Comparison of ENCODE assay signal across 27 cellular contexts in the genomic region with DNA sequence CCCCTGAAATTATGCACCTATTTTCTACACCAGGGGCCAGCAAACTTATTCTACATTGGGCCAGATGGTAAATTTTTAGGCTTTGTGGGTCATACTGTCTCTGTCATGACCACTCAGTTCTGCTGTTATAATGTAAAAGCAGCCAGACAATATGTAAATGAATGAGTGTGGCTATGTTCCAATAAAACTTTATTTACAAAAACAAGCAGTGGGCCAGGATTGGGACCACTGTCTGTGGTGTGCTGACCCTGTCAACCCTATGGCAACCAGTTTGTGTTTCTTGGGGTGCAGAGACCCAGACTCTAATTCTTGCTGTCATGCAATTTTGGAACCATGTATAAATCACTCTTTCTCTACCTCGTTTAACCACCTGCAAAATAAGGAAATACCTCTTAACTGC.
A peak's percentile ranks its signal among the peaks of the same experiment; 100 is the strongest.
DNase-seq lines count a peak whose midpoint lies in the region; ATAC-seq and TF ChIP-seq lines count a peak whose summit lies in the region.
"Had no signal": no experiment of that assay in that cellular context is flagged by ENCODE, and none has a peak within 500 bp of the region (broad histone marks: within the 10 kb centered on the region; RNA-seq: fewer than 3 reads in every experiment).

No MANE protein-coding gene starts in this region.

- H3K18ac ChIP-seq in mesendoderm (ENCODE audit: low read length): peak overlapping the region; percentile 20

- peaks cover 0 to 11% (median 10%) of the 10 kb centered on the region in 4 donors for H3K9me3 ChIP-seq in stomach
- H3K9me3 ChIP-seq: tibial artery had no signal

- peaks cover 5% of the 10 kb centered on the region for H3K4me1 ChIP-seq in mesendoderm (ENCODE audit: control insufficient read depth, low read depth, low read length)
- peaks cover 37 to 79% (median 58%) of the 10 kb centered on the region in 4 donors for H3K4me1 ChIP-seq in stomach

- no peak overlapping the region for H4K8ac ChIP-seq in mesendoderm (ENCODE audit: low read depth, low read length)

- no CpG with 5 or more reads among the region's 1 CpG for WGBS in mesendoderm (ENCODE audit: extremely low coverage, insufficient coverage, low lambda C conversion rate)
- WGBS in stomach, 5 donors: 74 to 80% (median 77%) methylated on average over 1 of the region's 1 CpG

- no peak for DNase-seq in activated T-cell treated with anti-CD3 and anti-CD28 coated beads, Interleukin-2, amount 50 U/mL, for 72 hours
- no peak for DNase-seq in activated T-cell treated with anti-CD3 and anti-CD28 coated beads, Interleukin-2, amount 50 U/mL, for 4 hours
- DNase-seq in activated T-helper 1 cell treated with anti-CD3 and anti-CD28 coated beads, Interleukin-12 subunit alpha, Interleukin-12 subunit beta, Interleukin-2, Interleukin-4 antibody, amounts not matched to agents 30 ng/mL and 10 ng/mL and 1 ng/mL, durations not matched to agents 14 hours and 24 hours and 36 hours (ENCODE audit: low spot score): no peak
- DNase-seq in mesendoderm (no peak), stomach (no peak)
- DNase-seq: activated CD8-positive, alpha-beta T cell treated with anti-CD3 and anti-CD28 coated beads, Interleukin-2, amount 10 ng/mL, durations not matched to agents 7 days and 5 days; activated naive CD4-positive, alpha-beta T cell treated with Interleukin-2 at 50 U/mL for 16 hours; activated T-cell treated with anti-CD3 and anti-CD28 coated beads for 4 hours; DMS79; GOT3; kidney; NCI-H1105; NCI-H1930; NCI-H69; Peyer's patch; stimulated activated naive CD4-positive, alpha-beta T cell; T-cell; tibial artery had no signal

- H2AK5ac ChIP-seq in mesendoderm (ENCODE audit: low read length): no peak overlapping the region

- no peak overlapping the region for H3K4me2 ChIP-seq in mesendoderm (ENCODE audit: low read length)
- H3K4me2 ChIP-seq: smooth muscle cell had no signal

- no peak overlapping the region for H3K4ac ChIP-seq in mesendoderm (ENCODE audit: low read depth, low read length)

- H2BK15ac ChIP-seq in mesendoderm (replicated peaks; ENCODE audit: low read depth): no peak overlapping the region

- H2BK5ac ChIP-seq in mesendoderm (ENCODE audit: low read length): no peak overlapping the region

- H3K4me3 ChIP-seq in mesendoderm (ENCODE audit: low read length) (no peak overlapping the region), stomach (no peak overlapping the region)
- H3K4me3 ChIP-seq: lung, Peyer's patch, SJSA1, smooth muscle cell, tibial artery had no signal

- H3K23ac ChIP-seq in mesendoderm (ENCODE audit: low read length): no peak overlapping the region

- peaks cover 22% of the 10 kb centered on the region for H3K79me2 ChIP-seq in mesendoderm (ENCODE audit: control insufficient read depth, insufficient read depth, low read length)

- peaks cover 13 to 21% of the 10 kb centered on the region in 2 donors for H3K36me3 Mint-ChIP-seq in activated T-cell treated with anti-CD3 and anti-CD28 coated beads, Interleukin-2, amount 50 U/mL, for 72 hours (ENCODE audit: insufficient read depth in 2 of 2)
- peaks cover 32% of the 10 kb centered on the region for H3K36me3 Mint-ChIP-seq in activated T-cell treated with anti-CD3 and anti-CD28 coated beads, Interleukin-2, amount 50 U/mL, for 4 hours (ENCODE audit: insufficient read depth)
- H3K36me3 Mint-ChIP-seq in activated T-helper 1 cell treated with anti-CD3 and anti-CD28 coated beads, Interleukin-12 subunit alpha, Interleukin-12 subunit beta, Interleukin-2, Interleukin-4 antibody, amounts not matched to agents 30 ng/mL and 10 ng/mL and 1 ng/mL, durations not matched to agents 14 hours and 24 hours and 36 hours (ENCODE audit: low read depth): peaks cover 44% of the 10 kb centered on the region

- no peak for TF ChIP-seq EP300 in stomach (IDR thresholded peaks at IDR 0.05)

- H3K27me3 ChIP-seq in mesendoderm (ENCODE audit: insufficient read depth, low read length, poor library complexity): no peaks in the 10 kb centered on the region
- H3K27me3 ChIP-seq in stomach: no peaks in the 10 kb centered on the region
- H3K27me3 ChIP-seq: Peyer's patch, SJSA1, tibial artery had no signal

- no peak for TF ChIP-seq CTCF in stomach (IDR thresholded peaks at IDR 0.05)

- H3K4me3 Mint-ChIP-seq in activated T-cell treated with anti-CD3 and anti-CD28 coated beads, Interleukin-2, amount 50 U/mL, for 72 hours: no peak overlapping the region
- no peak overlapping the region for H3K4me3 Mint-ChIP-seq in activated T-cell treated with anti-CD3 and anti-CD28 coated beads, Interleukin-2, amount 50 U/mL, for 4 hours
- H3K4me3 Mint-ChIP-seq in activated T-helper 1 cell treated with anti-CD3 and anti-CD28 coated beads, Interleukin-12 subunit alpha, Interleukin-12 subunit beta, Interleukin-2, Interleukin-4 antibody, amounts not matched to agents 30 ng/mL and 10 ng/mL and 1 ng/mL, durations not matched to agents 14 hours and 24 hours and 36 hours: no peak overlapping the region
- H3K4me3 Mint-ChIP-seq: activated CD8-positive, alpha-beta T cell treated with anti-CD3 and anti-CD28 coated beads, Interleukin-2, amount 10 ng/mL, durations not matched to agents 7 days and 5 days; dendritic cell treated with granulocyte-macrophage colony-stimulating factor and Interleukin-4, amounts not matched to agents 40 ng/mL and 50 ng/mL, for 4 days; T-cell had no signal

- no peak for TF ChIP-seq POLR2A in stomach (IDR thresholded peaks at IDR 0.05)

- peak overlapping the region; percentile 21 for H3K27ac Mint-ChIP-seq in activated T-cell treated with anti-CD3 and anti-CD28 coated beads, Interleukin-2, amount 50 U/mL, for 72 hours
- H3K27ac Mint-ChIP-seq in activated T-helper 1 cell treated with anti-CD3 and anti-CD28 coated beads, Interleukin-12 subunit alpha, Interleukin-12 subunit beta, Interleukin-2, Interleukin-4 antibody, amounts not matched to agents 30 ng/mL and 10 ng/mL and 1 ng/mL, durations not matched to agents 14 hours and 24 hours and 36 hours: peak overlapping the region; percentile 70
- H3K27ac Mint-ChIP-seq: activated CD8-positive, alpha-beta T cell treated with anti-CD3 and anti-CD28 coated beads, Interleukin-2, amount 10 ng/mL, durations not matched to agents 7 days and 5 days; dendritic cell treated with granulocyte-macrophage colony-stimulating factor and Interleukin-4, amounts not matched to agents 40 ng/mL and 50 ng/mL, for 4 days; T-cell had no signal

- no peak overlapping the region for H2BK120ac ChIP-seq in mesendoderm (ENCODE audit: low read depth, low read length)

- H3K27ac ChIP-seq in mesendoderm (ENCODE audit: low read depth, low read length) (no peak overlapping the region), stomach (peak overlapping the region in 4 of 5 donors; percentile 2 to 81 (median 66))
- H3K27ac ChIP-seq: SJSA1 had no signal

- no peak overlapping the region for H3K56ac ChIP-seq in mesendoderm (ENCODE audit: low read length)

- H3K36me3 ChIP-seq in mesendoderm (ENCODE audit: control insufficient read depth, insufficient read depth, low read length) (no peaks in the 10 kb centered on the region), stomach (peaks cover 0 to 11% (median 0%) of the 10 kb centered on the region in 4 donors)
- H3K36me3 ChIP-seq: Peyer's patch, SJSA1, tibial artery had no signal

- no peak for ATAC-seq in activated T-cell treated with anti-CD3 and anti-CD28 coated beads, Interleukin-2, amount 50 U/mL, for 72 hours (replicated peaks in 1 of 2)
- ATAC-seq in activated T-cell treated with anti-CD3 and anti-CD28 coated beads, Interleukin-2, amount 50 U/mL, for 4 hours: no peak
- ATAC-seq in GM18519 (IDR thresholded peaks at IDR 0.05; ENCODE audit: low FRiP score, unreplicated experiment) (no peak), HG03175 (IDR thresholded peaks at IDR 0.05; ENCODE audit: unreplicated experiment) (no peak), GM18520 (IDR thresholded peaks at IDR 0.05; ENCODE audit: unreplicated experiment) (no peak)
- ATAC-seq: activated CD4-positive, CD25-positive, alpha-beta regulatory T cell treated with anti-CD3 and anti-CD28 coated beads, Interleukin-2, amount 50 U/mL, for 24 hours; activated CD8-positive, alpha-beta T cell treated with anti-CD3 and anti-CD28 coated beads, Interleukin-2, amount 10 ng/mL, durations not matched to agents 7 days and 5 days; T-cell had no signal

- no peak overlapping the region for H4K5ac ChIP-seq in mesendoderm (ENCODE audit: low read length)

- intact Hi-C loops in activated T-helper 1 cell treated with anti-CD3 and anti-CD28 coated beads, Interleukin-12 subunit alpha, Interleukin-12 subunit beta, Interleukin-2, Interleukin-4 antibody, amounts not matched to agents 30 ng/mL and 10 ng/mL and 1 ng/mL, durations not matched to agents 14 hours and 24 hours and 36 hours (cut with micrococcal nuclease): no loop called here
- intact Hi-C loops in stomach (cut with DNase I; ENCODE audit: low total_unique reads): no loop called here

- H3K9ac ChIP-seq in mesendoderm (ENCODE audit: low read length): no peak overlapping the region

- H3K4me1 Mint-ChIP-seq in activated T-cell treated with anti-CD3 and anti-CD28 coated beads, Interleukin-2, amount 50 U/mL, for 72 hours (ENCODE audit: low read depth): peaks cover 5% of the 10 kb centered on the region
- peaks cover 42% of the 10 kb centered on the region for H3K4me1 Mint-ChIP-seq in activated T-cell treated with anti-CD3 and anti-CD28 coated beads, Interleukin-2, amount 50 U/mL, for 4 hours (ENCODE audit: low read depth)
- H3K4me1 Mint-ChIP-seq in activated T-helper 1 cell treated with anti-CD3 and anti-CD28 coated beads, Interleukin-12 subunit alpha, Interleukin-12 subunit beta, Interleukin-2, Interleukin-4 antibody, amounts not matched to agents 30 ng/mL and 10 ng/mL and 1 ng/mL, durations not matched to agents 14 hours and 24 hours and 36 hours (ENCODE audit: low read depth): peaks cover 34% of the 10 kb centered on the region

- H3K79me1 ChIP-seq in mesendoderm (ENCODE audit: low read length): peaks cover 16% of the 10 kb centered on the region

- H3K27me3 Mint-ChIP-seq in activated T-cell treated with anti-CD3 and anti-CD28 coated beads, Interleukin-2, amount 50 U/mL, for 72 hours (ENCODE audit: low read depth): no peaks in the 10 kb centered on the region
- no peaks in the 10 kb centered on the region for H3K27me3 Mint-ChIP-seq in activated T-cell treated with anti-CD3 and anti-CD28 coated beads, Interleukin-2, amount 50 U/mL, for 4 hours (ENCODE audit: low read depth)
- no peaks in the 10 kb centered on the region for H3K27me3 Mint-ChIP-seq in activated T-helper 1 cell treated with anti-CD3 and anti-CD28 coated beads, Interleukin-12 subunit alpha, Interleukin-12 subunit beta, Interleukin-2, Interleukin-4 antibody, amounts not matched to agents 30 ng/mL and 10 ng/mL and 1 ng/mL, durations not matched to agents 14 hours and 24 hours and 36 hours (ENCODE audit: insufficient read depth)
- H3K27me3 Mint-ChIP-seq: dendritic cell treated with granulocyte-macrophage colony-stimulating factor and Interleukin-4, amounts not matched to agents 40 ng/mL and 50 ng/mL, for 4 days; progenitor cell of endocrine pancreas; T-cell had no signal

- peaks cover 5 to 7% of the 10 kb centered on the region in 2 donors for H3K9me3 Mint-ChIP-seq in activated T-cell treated with anti-CD3 and anti-CD28 coated beads, Interleukin-2, amount 50 U/mL, for 72 hours
- H3K9me3 Mint-ChIP-seq in activated T-cell treated with anti-CD3 and anti-CD28 coated beads, Interleukin-2, amount 50 U/mL, for 4 hours: peaks cover 8% of the 10 kb centered on the region
- peaks cover 27% of the 10 kb centered on the region for H3K9me3 Mint-ChIP-seq in activated T-helper 1 cell treated with anti-CD3 and anti-CD28 coated beads, Interleukin-12 subunit alpha, Interleukin-12 subunit beta, Interleukin-2, Interleukin-4 antibody, amounts not matched to agents 30 ng/mL and 10 ng/mL and 1 ng/mL, durations not matched to agents 14 hours and 24 hours and 36 hours
